Comparison of ENCODE assay signal across 8 cellular contexts in genomic region chr15:45162771-45163507, GRCh38. TPM values are rescaled to one million over a fixed set of nuclear protein-coding genes. Genes with fewer than 3 reads are reported as not detected.
A peak's percentile ranks its signal among the peaks of the same experiment; 100 is the strongest.
DNase-seq lines count a peak whose midpoint lies in the region; ATAC-seq lines count a peak whose summit lies in the region.

No MANE protein-coding gene starts in this region.

- no peaks in the 10 kb centered on the region for H3K27me3 Mint-ChIP-seq in activated CD4-positive, alpha-beta T cell treated with anti-CD3 and anti-CD28 coated beads for 36 hours

- peak; percentile 84 for DNase-seq in DMS53 (lab: John Stamatoyannopoulos, UW)
- peak; percentile 68 to 76 for DNase-seq in NCI-H446 (lab: John Stamatoyannopoulos, UW)
- peak; percentile 80 for DNase-seq in activated CD4-positive, alpha-beta T cell treated with anti-CD3 and anti-CD28 coated beads for 36 hours
- DNase-seq in left colon = peak; percentile 71 to 84
- DNase-seq in stimulated activated CD4-positive, alpha-beta T cell treated with anti-CD3 and anti-CD28 coated beads, Interleukin-4, amount 100 ng/mL, for 1 hour = peak; percentile 60

- peak; percentile 42 for ATAC-seq in HG02840 (IDR thresholded peaks at IDR 0.05; ENCODE audit: low FRiP score, unreplicated experiment)
- ATAC-seq in activated CD4-positive, alpha-beta T cell treated with anti-CD3 and anti-CD28 coated beads for 36 hours = peak; percentile 45
- ATAC-seq in left colon = peak; percentile 61
- no peak for ATAC-seq in GM21360 (IDR thresholded peaks at IDR 0.05; ENCODE audit: unreplicated experiment)

- CTCF ChIA-PET in activated CD4-positive, alpha-beta T cell treated with anti-CD3 and anti-CD28 coated beads for 36 hours (lab: Charles Lee) = interaction anchor here (0.5 to 3.4 kb wide), 34 partner anchors 8 to 449 kb away, joined by 3 to 29 read pairs (median 4); partner anchors contain the start of gene SHF

- H3K4me1 Mint-ChIP-seq in activated CD4-positive, alpha-beta T cell treated with anti-CD3 and anti-CD28 coated beads for 36 hours = peaks cover 9% of the 10 kb centered on the region

- no peaks in the 10 kb centered on the region for H3K9me3 Mint-ChIP-seq in activated CD4-positive, alpha-beta T cell treated with anti-CD3 and anti-CD28 coated beads for 36 hours (ENCODE audit: low read depth)

- intact Hi-C loops in activated CD4-positive, alpha-beta T cell treated with anti-CD3 and anti-CD28 coated beads for 36 hours (cut with DNase I, micrococcal nuclease) = loop anchor here in 1 of 2 experiments (1.0 kb wide), 2 partner anchors 42 to 236 kb away; no protein-coding TSS in a partner anchor
- intact Hi-C loops in left colon (cut with DNase I, micrococcal nuclease) = loop anchor here in 1 of 2 donors (5.0 kb wide), 1 partner anchor 234 kb away; no protein-coding TSS in a partner anchor

- peaks cover 2% of the 10 kb centered on the region for H3K36me3 Mint-ChIP-seq in activated CD4-positive, alpha-beta T cell treated with anti-CD3 and anti-CD28 coated beads for 36 hours (ENCODE audit: low read depth)

- POLR2A ChIA-PET in activated CD4-positive, alpha-beta T cell treated with anti-CD3 and anti-CD28 coated beads for 36 hours (lab: Charles Lee) = interaction anchor here (1.0 to 1.2 kb wide), 3 partner anchors 23 to 239 kb away, joined by 4 to 6 read pairs (median 5); a partner anchor contains a TSS

- no peak overlapping the region for H3K4me3 Mint-ChIP-seq in activated CD4-positive, alpha-beta T cell treated with anti-CD3 and anti-CD28 coated beads for 36 hours

- no peak overlapping the region for H3K27ac Mint-ChIP-seq in activated CD4-positive, alpha-beta T cell treated with anti-CD3 and anti-CD28 coated beads for 36 hours

- H3K27ac ChIP-seq in cingulate gyrus (ENCODE audit: low read depth, low read length) = peak overlapping the region; percentile 19

RNA-seq across cellular contexts. Expression of gene SHF, which starts 24.8 kb away (rescaled TPM):
- 10 to 100 TPM; 17.9 to 18.7 TPM for total RNA-seq in activated CD4-positive, alpha-beta T cell treated with anti-CD3 and anti-CD28 coated beads for 36 hours
- 1 to 10 TPM; 5.6 to 8.3 TPM for total RNA-seq in left colon

RNA-seq across cellular contexts. Expression of gene DUOX1, which starts 33.1 kb away (rescaled TPM):
- total RNA-seq in activated CD4-positive, alpha-beta T cell treated with anti-CD3 and anti-CD28 coated beads for 36 hours = under 1 TPM; 0.07 to 0.11 TPM
- total RNA-seq in left colon = under 1 TPM; 0.56 to 0.85 TPM

RNA-seq across cellular contexts. Expression of gene DUOXA1, which starts 33.3 kb away (rescaled TPM):
- total RNA-seq in activated CD4-positive, alpha-beta T cell treated with anti-CD3 and anti-CD28 coated beads for 36 hours = under 1 TPM in 1 of 2 experiments, not detected in 1; 0.19 TPM
- 1 to 10 TPM in 1 of 2 donors, under 1 TPM in 1; 0.67 to 1.6 TPM for total RNA-seq in left colon

RNA-seq across cellular contexts. Expression of gene DUOXA2, which starts 48.8 kb away (rescaled TPM):
- total RNA-seq in activated CD4-positive, alpha-beta T cell treated with anti-CD3 and anti-CD28 coated beads for 36 hours = not detected
- 1 to 10 TPM; 1.3 to 4.9 TPM for total RNA-seq in left colon

RNA-seq across cellular contexts. Expression of gene DUOX2, which starts 49.0 kb away (rescaled TPM):
- total RNA-seq in activated CD4-positive, alpha-beta T cell treated with anti-CD3 and anti-CD28 coated beads for 36 hours = under 1 TPM in 1 of 2 experiments, not detected in 1; 0.02 TPM
- total RNA-seq in left colon = 10 to 100 TPM in 1 of 2 donors, 1 to 10 TPM in 1; 3.9 to 30.4 TPM
